ENCODE assay signal across 9 cellular contexts in genomic region chr2:42125887-42126594, GRCh38. TPM values are rescaled to one million over a fixed set of nuclear protein-coding genes. Genes with fewer than 3 reads are reported as not detected.
DNase-seq lines count a peak whose midpoint lies in the region; ATAC-seq and TF ChIP-seq lines count a peak whose summit lies in the region.
"Had no signal": no experiment of that assay in that cellular context is flagged by ENCODE, and none has a peak within 500 bp of the region (broad histone marks: within the 10 kb centered on the region; RNA-seq: fewer than 3 reads in every experiment).

No MANE protein-coding gene starts in this region.

- H3K36me3 Mint-ChIP-seq in stimulated activated naive CD8-positive, alpha-beta T cell treated with anti-CD3 and anti-CD28 coated beads, Interleukin-15, Interleukin-2, amounts not matched to agents 100 ng/mL and 50 ng/mL, for 24 hours (ENCODE audit: low read depth): no peaks in the 10 kb centered on the region
- H3K36me3 Mint-ChIP-seq in WTC11: no peaks in the 10 kb centered on the region

- no peak for DNase-seq in stimulated activated naive CD8-positive, alpha-beta T cell treated with anti-CD3 and anti-CD28 coated beads, Interleukin-15, amount 100 ng/mL, for 72 hours
- no peak for DNase-seq in WTC11 (ENCODE audit: low spot score)
- peak in 1 of 2 donors; percentile 51 for DNase-seq in left lung
- DNase-seq in GF-D8 (lab: John Stamatoyannopoulos, UW): no peak
- no peak for DNase-seq in stimulated activated naive CD4-positive, alpha-beta T cell treated with Interleukin-2 at 50 U/mL for 16 hours (lab: John Stamatoyannopoulos, UW)
- DNase-seq: NCI-H2029 treated with DMSO at 0.1 percent for 48 hours had no signal

- CTCF ChIA-PET in WTC11 (lab: Charles Lee): no interaction called here

- H3K4me3 ChIP-seq in left lung: no peak overlapping the region

- H3K27me3 Mint-ChIP-seq in stimulated activated naive CD8-positive, alpha-beta T cell treated with anti-CD3 and anti-CD28 coated beads, Interleukin-15, Interleukin-2, amounts not matched to agents 100 ng/mL and 50 ng/mL, for 24 hours: no peaks in the 10 kb centered on the region
- H3K27me3 Mint-ChIP-seq in stimulated activated naive CD8-positive, alpha-beta T cell treated with anti-CD3 and anti-CD28 coated beads, Interleukin-15, amount 100 ng/mL, for 72 hours: no peaks in the 10 kb centered on the region
- H3K27me3 Mint-ChIP-seq in WTC11 (ENCODE audit: low read depth): no peaks in the 10 kb centered on the region; the same call in 1 of the 2 replicates

- H3K9me3 Mint-ChIP-seq in stimulated activated naive CD8-positive, alpha-beta T cell treated with anti-CD3 and anti-CD28 coated beads, Interleukin-15, Interleukin-2, amounts not matched to agents 100 ng/mL and 50 ng/mL, for 24 hours: no peaks in the 10 kb centered on the region
- H3K9me3 Mint-ChIP-seq in stimulated activated naive CD8-positive, alpha-beta T cell treated with anti-CD3 and anti-CD28 coated beads, Interleukin-15, amount 100 ng/mL, for 72 hours: peaks cover 5 to 7% of the 10 kb centered on the region in 2 donors
- peaks cover 9% of the 10 kb centered on the region for H3K9me3 Mint-ChIP-seq in WTC11

- H3K9me3 ChIP-seq in left lung: no peaks in the 10 kb centered on the region

- H3K4me1 Mint-ChIP-seq in stimulated activated naive CD8-positive, alpha-beta T cell treated with anti-CD3 and anti-CD28 coated beads, Interleukin-15, Interleukin-2, amounts not matched to agents 100 ng/mL and 50 ng/mL, for 24 hours (ENCODE audit: low read depth): peaks cover 78% of the 10 kb centered on the region
- H3K4me1 Mint-ChIP-seq in stimulated activated naive CD8-positive, alpha-beta T cell treated with anti-CD3 and anti-CD28 coated beads, Interleukin-15, amount 100 ng/mL, for 72 hours: peaks cover 74% of the 10 kb centered on the region
- peaks cover 27% of the 10 kb centered on the region for H3K4me1 Mint-ChIP-seq in WTC11

- peak overlapping the region; percentile 28 for H3K27ac Mint-ChIP-seq in stimulated activated naive CD8-positive, alpha-beta T cell treated with anti-CD3 and anti-CD28 coated beads, Interleukin-15, Interleukin-2, amounts not matched to agents 100 ng/mL and 50 ng/mL, for 24 hours
- no peak overlapping the region for H3K27ac Mint-ChIP-seq in stimulated activated naive CD8-positive, alpha-beta T cell treated with anti-CD3 and anti-CD28 coated beads, Interleukin-15, amount 100 ng/mL, for 72 hours
- no peak overlapping the region for H3K27ac Mint-ChIP-seq in WTC11

- no peak overlapping the region for H3K4me3 Mint-ChIP-seq in stimulated activated naive CD8-positive, alpha-beta T cell treated with anti-CD3 and anti-CD28 coated beads, Interleukin-15, Interleukin-2, amounts not matched to agents 100 ng/mL and 50 ng/mL, for 24 hours
- no peak overlapping the region for H3K4me3 Mint-ChIP-seq in stimulated activated naive CD8-positive, alpha-beta T cell treated with anti-CD3 and anti-CD28 coated beads, Interleukin-15, amount 100 ng/mL, for 72 hours
- H3K4me3 Mint-ChIP-seq in WTC11: no peak overlapping the region

- intact Hi-C loops in left lung (cut with DNase I): no loop called here

- H3K36me3 ChIP-seq in left lung: no peaks in the 10 kb centered on the region

- peaks cover 21 to 59% of the 10 kb centered on the region in 2 donors for H3K4me1 ChIP-seq in left lung

- POLR2A ChIA-PET in WTC11 (lab: Charles Lee): no interaction called here

- no peak for TF ChIP-seq CTCF in WTC11 (IDR thresholded peaks at IDR 0.05)
- no peak for TF ChIP-seq CTCF in left lung (IDR thresholded peaks at IDR 0.05)

- H3K27ac ChIP-seq in left lung: peak overlapping the region in 1 of 2 donors; percentile 45

- ATAC-seq in stimulated activated naive CD8-positive, alpha-beta T cell treated with anti-CD3 and anti-CD28 coated beads, Interleukin-15, amount 100 ng/mL, for 72 hours: no peak
- peak; percentile 80 for ATAC-seq in WTC11
- ATAC-seq in left lung: peak; percentile 57
- ATAC-seq in HG02610 (IDR thresholded peaks at IDR 0.05; ENCODE audit: unreplicated experiment): no peak
- no peak for ATAC-seq in GM18861 (IDR thresholded peaks at IDR 0.05; ENCODE audit: unreplicated experiment)

- H3K27me3 ChIP-seq in left lung: peaks cover 0 to 6% of the 10 kb centered on the region in 2 donors

TF ChIP-seq in WTC11, 78 proteins besides CTCF, POLR2A, EP300 and RAD21:
- TF ChIP-seq ZNF671 (CRISPR knock-in tag; IDR thresholded peaks at IDR 0.05) (no peak), PRRX2 (CRISPR knock-in tag; IDR thresholded peaks at IDR 0.05) (no peak), GRHL2 (CRISPR knock-in tag; IDR thresholded peaks at IDR 0.05; ENCODE audit: insufficient replicate concordance, severe bottlenecking) (no peak), HMGA2 (CRISPR knock-in tag; IDR thresholded peaks at IDR 0.05) (no peak), MXD4 (CRISPR knock-in tag; IDR thresholded peaks at IDR 0.05; ENCODE audit: borderline replicate concordance) (no peak), JUN (CRISPR knock-in tag; IDR thresholded peaks at IDR 0.05) (no peak), IRF2 (CRISPR knock-in tag; IDR thresholded peaks at IDR 0.05; ENCODE audit: borderline replicate concordance, low read depth) (no peak)

RNA-seq across cellular contexts. Expression of gene EML4, which starts 43.1 kb away (rescaled TPM):
- total RNA-seq in WTC11 (2021) (89.9 to 94.7 TPM (median 92.6 TPM) in 3 replicates), left lung (10 to 100 TPM; 77.5 to 79.3 TPM)

Comparison
In these comparisons a context has a peak if more than half of its experiments do, and no peak if none do; other contexts are left out.
1. ATAC-seq: peak in WTC11 (single experiment) and left lung (single experiment); none in stimulated activated naive CD8-positive, alpha-beta T cell treated with anti-CD3 and anti-CD28 coated beads, Interleukin-15, amount 100 ng/mL, for 72 hours (single experiment), HG02610 (single experiment) and GM18861 (single experiment).